Comparison of ENCODE assay signal across 8 cellular contexts in the genomic region with DNA sequence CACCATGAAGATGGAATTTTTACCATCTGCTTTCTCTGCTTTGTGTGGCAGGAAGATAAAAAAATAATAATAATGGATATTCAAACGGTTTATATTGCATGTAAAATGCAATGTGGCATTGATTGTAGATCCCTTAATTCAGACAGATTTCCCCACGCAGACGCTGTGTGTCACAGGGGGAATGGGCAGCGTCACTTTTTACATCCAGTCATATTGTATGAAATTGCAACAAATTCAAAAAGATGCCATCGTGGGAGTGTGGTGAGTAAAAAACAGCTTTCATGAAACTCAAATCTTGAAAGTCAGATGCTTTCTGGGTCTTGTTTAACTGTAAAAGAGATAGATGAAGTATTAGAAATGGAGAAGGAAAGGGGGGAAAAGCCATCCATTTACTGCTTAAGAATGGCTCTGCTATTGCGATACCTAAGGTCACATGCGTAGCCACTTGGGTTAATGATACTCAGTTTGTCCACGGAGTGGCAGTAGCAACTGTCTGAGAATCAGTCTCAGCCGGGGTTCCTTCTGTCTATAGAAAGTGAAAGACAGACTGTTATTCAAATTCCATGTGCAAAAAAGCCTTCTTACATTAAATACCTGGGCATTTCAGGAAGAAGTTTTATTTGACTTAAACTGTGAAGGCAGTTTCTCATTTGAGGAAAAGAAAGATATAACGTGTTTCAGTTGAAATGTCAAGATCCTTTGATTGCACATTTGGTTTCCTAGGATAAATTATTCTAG. TPM values are rescaled to one million over a fixed set of nuclear protein-coding genes. Genes with fewer than 3 reads are reported as not detected.
DNase-seq lines count a peak whose midpoint lies in the region; ATAC-seq and TF ChIP-seq lines count a peak whose summit lies in the region.

No MANE protein-coding gene starts in this region.

- H3K27me3 Mint-ChIP-seq in activated CD4-positive, alpha-beta T cell treated with anti-CD3 and anti-CD28 coated beads, Interleukin-2, amount 10 ng/mL, durations not matched to agents 7 days and 5 days: no peaks in the 10 kb centered on the region
- no peaks in the 10 kb centered on the region for H3K27me3 Mint-ChIP-seq in endodermal cell (ENCODE audit: insufficient read depth)
- no peaks in the 10 kb centered on the region for H3K27me3 Mint-ChIP-seq in stimulated activated naive CD8-positive, alpha-beta T cell treated with anti-CD3 and anti-CD28 coated beads, Interleukin-15, amount 100 ng/mL, for 72 hours

- H3K9ac ChIP-seq in endodermal cell (ENCODE audit: extremely low read depth, low read length, poor library complexity, severe bottlenecking): no peak overlapping the region

- H3K27ac Mint-ChIP-seq in activated CD4-positive, alpha-beta T cell treated with anti-CD3 and anti-CD28 coated beads, Interleukin-2, amount 10 ng/mL, durations not matched to agents 7 days and 5 days: no peak overlapping the region
- H3K27ac Mint-ChIP-seq in endodermal cell: no peak overlapping the region
- H3K27ac Mint-ChIP-seq in stimulated activated naive CD8-positive, alpha-beta T cell treated with anti-CD3 and anti-CD28 coated beads, Interleukin-15, amount 100 ng/mL, for 72 hours: peak overlapping the region in 1 of 2 donors; percentile 91

- no peak overlapping the region for H3K4me3 ChIP-seq in endodermal cell (ENCODE audit: low read length)

- peak; percentile 80 for TF ChIP-seq CTCF in endodermal cell (conservative IDR thresholded peaks at IDR 0.05)

- no peaks in the 10 kb centered on the region for H3K27me3 ChIP-seq in endodermal cell (ENCODE audit: control insufficient read depth, insufficient read depth, low read length, poor library complexity, severe bottlenecking)

- H3K36me3 Mint-ChIP-seq in activated CD4-positive, alpha-beta T cell treated with anti-CD3 and anti-CD28 coated beads, Interleukin-2, amount 10 ng/mL, durations not matched to agents 7 days and 5 days (ENCODE audit: low read depth): no peaks in the 10 kb centered on the region
- peaks cover 3% of the 10 kb centered on the region for H3K36me3 Mint-ChIP-seq in endodermal cell (ENCODE audit: low read depth)

- peaks cover 22% of the 10 kb centered on the region for H3K4me1 Mint-ChIP-seq in activated CD4-positive, alpha-beta T cell treated with anti-CD3 and anti-CD28 coated beads, Interleukin-2, amount 10 ng/mL, durations not matched to agents 7 days and 5 days
- H3K4me1 Mint-ChIP-seq in endodermal cell: peaks cover 34% of the 10 kb centered on the region
- peaks cover 58% of the 10 kb centered on the region for H3K4me1 Mint-ChIP-seq in stimulated activated naive CD8-positive, alpha-beta T cell treated with anti-CD3 and anti-CD28 coated beads, Interleukin-15, amount 100 ng/mL, for 72 hours

- ATAC-seq in GM18868 (IDR thresholded peaks at IDR 0.05; ENCODE audit: unreplicated experiment) (peak; percentile 97), HG03095 (IDR thresholded peaks at IDR 0.05; ENCODE audit: unreplicated experiment) (peak; percentile 92)
- ATAC-seq in stimulated activated naive CD8-positive, alpha-beta T cell treated with anti-CD3 and anti-CD28 coated beads, Interleukin-15, amount 100 ng/mL, for 72 hours: peak; percentile 98

- H3K4me3 Mint-ChIP-seq in activated CD4-positive, alpha-beta T cell treated with anti-CD3 and anti-CD28 coated beads, Interleukin-2, amount 10 ng/mL, durations not matched to agents 7 days and 5 days: peak overlapping the region; percentile 11
- no peak overlapping the region for H3K4me3 Mint-ChIP-seq in endodermal cell
- H3K4me3 Mint-ChIP-seq in stimulated activated naive CD8-positive, alpha-beta T cell treated with anti-CD3 and anti-CD28 coated beads, Interleukin-15, amount 100 ng/mL, for 72 hours: peak overlapping the region; percentile 34 to 75

- H3K4me1 ChIP-seq in endodermal cell (ENCODE audit: control insufficient read depth, insufficient read depth, low read length): no peaks in the 10 kb centered on the region

- DNase-seq in Ammon's horn (ENCODE audit: low spot score): peak; percentile 92
- peak; percentile 28 for DNase-seq in NCI-H510A (lab: John Stamatoyannopoulos, UW)
- peak; percentile 83 for DNase-seq in activated CD4-positive, alpha-beta T cell treated with anti-CD3 and anti-CD28 coated beads, Interleukin-2, amount 10 ng/mL, durations not matched to agents 7 days and 5 days
- peak; percentile 73 for DNase-seq in endodermal cell
- DNase-seq in midbrain (lab: John Stamatoyannopoulos, UW): peak; percentile 89
- peak; percentile 51 to 73 for DNase-seq in stimulated activated naive CD8-positive, alpha-beta T cell treated with anti-CD3 and anti-CD28 coated beads, Interleukin-15, amount 100 ng/mL, for 72 hours

- no peak overlapping the region for H3K27ac ChIP-seq in endodermal cell (ENCODE audit: low read depth, low read length)

- no peaks in the 10 kb centered on the region for H3K9me3 ChIP-seq in endodermal cell (ENCODE audit: control insufficient read depth, low read length)

- WGBS in endodermal cell (ENCODE audit: insufficient coverage in 1 of 2, insufficient read length in 1 of 2), 2 experiments: 51 to 67% methylated on average over 7 to 10 of the region's 10 CpGs

- no peaks in the 10 kb centered on the region for H3K36me3 ChIP-seq in endodermal cell (ENCODE audit: control insufficient read depth, insufficient read depth, low read length)

- POLR2A ChIA-PET in activated CD4-positive, alpha-beta T cell treated with anti-CD3 and anti-CD28 coated beads, Interleukin-2, amount 10 ng/mL, durations not matched to agents 7 days and 5 days (lab: Charles Lee): no interaction called here

- CTCF ChIA-PET in activated CD4-positive, alpha-beta T cell treated with anti-CD3 and anti-CD28 coated beads, Interleukin-2, amount 10 ng/mL, durations not matched to agents 7 days and 5 days (lab: Charles Lee): interaction anchor here (0.7 to 2.5 kb wide), 9 partner anchors 13 to 186 kb away, joined by 3 to 9 read pairs (median 4); no protein-coding TSS in a partner anchor

- H3K9me3 Mint-ChIP-seq in activated CD4-positive, alpha-beta T cell treated with anti-CD3 and anti-CD28 coated beads, Interleukin-2, amount 10 ng/mL, durations not matched to agents 7 days and 5 days: peaks cover 2% of the 10 kb centered on the region
- no peaks in the 10 kb centered on the region for H3K9me3 Mint-ChIP-seq in endodermal cell
- H3K9me3 Mint-ChIP-seq in stimulated activated naive CD8-positive, alpha-beta T cell treated with anti-CD3 and anti-CD28 coated beads, Interleukin-15, amount 100 ng/mL, for 72 hours: no peaks in the 10 kb centered on the region

RNA-seq across cellular contexts. Expression of a gene that starts 28.5 kb away (rescaled TPM):
- total RNA-seq in activated CD4-positive, alpha-beta T cell treated with anti-CD3 and anti-CD28 coated beads, Interleukin-2, amount 10 ng/mL, durations not matched to agents 7 days and 5 days: 1 to 10 TPM; 6.6 to 8.1 TPM
- 10 to 100 TPM; 25.7 to 27.8 TPM for total RNA-seq in endodermal cell
- 17.7 TPM for polyA plus RNA-seq in endodermal cell (2013, experiment 1 of 2)
- polyA plus RNA-seq in endodermal cell (2013, experiment 2 of 2): 13.5 TPM

RNA-seq across cellular contexts. Expression of a gene that starts 28.7 kb away (rescaled TPM):
- total RNA-seq in activated CD4-positive, alpha-beta T cell treated with anti-CD3 and anti-CD28 coated beads, Interleukin-2, amount 10 ng/mL, durations not matched to agents 7 days and 5 days: 10 to 100 TPM; 23.1 to 25.5 TPM
- 10 to 100 TPM; 39.4 to 41.8 TPM for total RNA-seq in endodermal cell
- 24.6 TPM for polyA plus RNA-seq in endodermal cell (2013, experiment 1 of 2)
- 23.7 TPM for polyA plus RNA-seq in endodermal cell (2013, experiment 2 of 2)

Comparison
In these comparisons a context has a peak if more than half of its experiments do, and no peak if none do; other contexts are left out.
1. DNase-seq: peak in every context shown above with its lines; median percentile 92 in Ammon's horn; 89 in midbrain; 83 in activated CD4-positive, alpha-beta T cell treated with anti-CD3 and anti-CD28 coated beads, Interleukin-2, amount 10 ng/mL, durations not matched to agents 7 days and 5 days; 73 in endodermal cell; 62 in stimulated activated naive CD8-positive, alpha-beta T cell treated with anti-CD3 and anti-CD28 coated beads, Interleukin-15, amount 100 ng/mL, for 72 hours; 28 in NCI-H510A.